In genomic region chr1:211653329-211653728, GRCh38 we compare ENCODE assay signal across 22 cellular contexts. TPM values are rescaled to one million over a fixed set of nuclear protein-coding genes. Genes with fewer than 3 reads are reported as not detected.
DNase-seq lines count a peak whose midpoint lies in the region; ATAC-seq and TF ChIP-seq lines count a peak whose summit lies in the region.
"Had no signal": no experiment of that assay in that cellular context is flagged by ENCODE, and none has a peak within 500 bp of the region (broad histone marks: within the 10 kb centered on the region; RNA-seq: fewer than 3 reads in every experiment).

No MANE protein-coding gene starts in this region.

- H3K14ac ChIP-seq in trophoblast cell (ENCODE audit: low read length) = no peak overlapping the region

- POLR2A ChIA-PET in Caco-2 (lab: Charles Lee) = no interaction called here

- H3K27ac ChIP-seq in trophoblast cell (ENCODE audit: low read depth, low read length) (no peak overlapping the region), gastroesophageal sphincter (no peak overlapping the region)
- H3K27ac ChIP-seq: cardiac muscle cell had no signal

- H3K4me3 Mint-ChIP-seq in Caco-2 (ENCODE audit: unreplicated experiment) = no peak overlapping the region
- H3K4me3 Mint-ChIP-seq: activated CD8-positive, alpha-beta T cell treated with anti-CD3 and anti-CD28 coated beads for 36 hours; CD4-positive, alpha-beta T cell; neural crest cell had no signal

- H3K36me3 Mint-ChIP-seq in Caco-2 (ENCODE audit: insufficient read depth, unreplicated experiment) = no peaks in the 10 kb centered on the region

- H3K4me3 ChIP-seq in Caco-2 (ENCODE audit: low read depth, low read length) = no peak overlapping the region
- no peak overlapping the region for H3K4me3 ChIP-seq in MG63
- no peak overlapping the region for H3K4me3 ChIP-seq in epithelial cell of esophagus (ENCODE audit: low read length)
- H3K4me3 ChIP-seq in trophoblast cell (ENCODE audit: low read depth, low read length) = no peak overlapping the region
- no peak overlapping the region for H3K4me3 ChIP-seq in gastroesophageal sphincter
- H3K4me3 ChIP-seq: cardiac muscle cell, mucosa of descending colon had no signal

- H4K12ac ChIP-seq in trophoblast cell (ENCODE audit: low read depth, low read length) = no peak overlapping the region

- TF ChIP-seq POLR2A in gastroesophageal sphincter (IDR thresholded peaks at IDR 0.05) = no peak

- H3K4me1 ChIP-seq in Caco-2 = peaks cover 36% of the 10 kb centered on the region
- H3K4me1 ChIP-seq in trophoblast cell (ENCODE audit: control insufficient read depth in 1 of 2, insufficient read depth in 2 of 2, low read length in 2 of 2) = peaks cover 2 to 12% of the 10 kb centered on the region in 2 experiments
- H3K4me1 ChIP-seq in gastroesophageal sphincter = peaks cover 0 to 17% (median 0%) of the 10 kb centered on the region in 3 donors

- no peak overlapping the region for H2BK120ac ChIP-seq in trophoblast cell (ENCODE audit: insufficient read depth, low read length, poor library complexity)

- H3K4me2 ChIP-seq in trophoblast cell (ENCODE audit: low read length) = no peak overlapping the region

- H3K36me3 ChIP-seq in Caco-2 (ENCODE audit: control insufficient read depth, insufficient read depth, low read length) = no peaks in the 10 kb centered on the region
- no peaks in the 10 kb centered on the region for H3K36me3 ChIP-seq in MG63
- no peaks in the 10 kb centered on the region for H3K36me3 ChIP-seq in trophoblast cell (ENCODE audit: control insufficient read depth in 1 of 2, insufficient read depth in 2 of 2, low read length in 2 of 2)
- no peaks in the 10 kb centered on the region for H3K36me3 ChIP-seq in gastroesophageal sphincter
- H3K36me3 ChIP-seq: cardiac muscle cell had no signal

- H3K4me1 Mint-ChIP-seq in Caco-2 (ENCODE audit: low read depth, unreplicated experiment) = peaks cover 30% of the 10 kb centered on the region

- H3K79me1 ChIP-seq in trophoblast cell (ENCODE audit: low read length) = no peaks in the 10 kb centered on the region

- H3K27ac Mint-ChIP-seq in Caco-2 (ENCODE audit: unreplicated experiment) = peak overlapping the region; percentile 10
- H3K27ac Mint-ChIP-seq: activated CD8-positive, alpha-beta T cell treated with anti-CD3 and anti-CD28 coated beads for 36 hours; CD4-positive, alpha-beta T cell; progenitor cell of endocrine pancreas had no signal

- H3K9me3 ChIP-seq in Caco-2 (no peaks in the 10 kb centered on the region), MG63 (peaks cover 2% of the 10 kb centered on the region; the same call in 1 of the 2 replicates), trophoblast cell (ENCODE audit: insufficient read depth, low read depth, low read length) (peaks cover 2% of the 10 kb centered on the region), gastroesophageal sphincter (no peaks in the 10 kb centered on the region)
- H3K9me3 ChIP-seq: mucosa of descending colon had no signal

- H4K91ac ChIP-seq in trophoblast cell (ENCODE audit: low read depth, low read length) = no peak overlapping the region

- H4K8ac ChIP-seq in trophoblast cell (ENCODE audit: low read depth, low read length) = no peak overlapping the region

- no peak overlapping the region for H3K23ac ChIP-seq in trophoblast cell (ENCODE audit: low read length)

- H2BK12ac ChIP-seq in trophoblast cell (ENCODE audit: low read length) = peak overlapping the region; percentile 62

- H3K4ac ChIP-seq in trophoblast cell (ENCODE audit: low read depth, low read length) = no peak overlapping the region

- intact Hi-C loops in Caco-2 (cut with micrococcal nuclease; ENCODE audit: unreplicated experiment) = no loop called here

- CTCF ChIA-PET in Caco-2 (lab: Charles Lee) = interaction anchor here (0.6 to 1.1 kb wide), 5 partner anchors 28 to 677 kb away, joined by 3 to 4 read pairs (median 3); no protein-coding TSS in a partner anchor

- H2BK5ac ChIP-seq in trophoblast cell (ENCODE audit: low read depth, low read length, poor library complexity) = no peak overlapping the region

- no TSS peak for BruUV-seq in Caco-2 (replicated peaks; lab: Mats Ljungman, UMichigan)

- no CpG with 5 or more reads among the region's 4 CpGs for WGBS in trophoblast cell (ENCODE audit: extremely low coverage, insufficient coverage, insufficient read length)
- WGBS in gastroesophageal sphincter (ENCODE audit: low coverage in 1 of 2), 2 donors = 98 to 100% methylated on average over 2 to 4 of the region's 4 CpGs

- TF ChIP-seq EP300 in gastroesophageal sphincter (IDR thresholded peaks at IDR 0.05) = no peak

- no peaks in the 10 kb centered on the region for H3K9me3 Mint-ChIP-seq in Caco-2 (ENCODE audit: unreplicated experiment)
- H3K9me3 Mint-ChIP-seq: activated CD8-positive, alpha-beta T cell treated with anti-CD3 and anti-CD28 coated beads for 36 hours; CD4-positive, alpha-beta T cell; neural crest cell had no signal

- H3K27me3 ChIP-seq in Caco-2 (replicated peaks; ENCODE audit: control insufficient read depth, insufficient read depth, low read length) = no peaks in the 10 kb centered on the region
- no peaks in the 10 kb centered on the region for H3K27me3 ChIP-seq in MG63
- H3K27me3 ChIP-seq in trophoblast cell (ENCODE audit: insufficient read depth, low read length) = no peaks in the 10 kb centered on the region
- H3K27me3 ChIP-seq in gastroesophageal sphincter = no peaks in the 10 kb centered on the region
- H3K27me3 ChIP-seq: cardiac muscle cell had no signal

- ATAC-seq in gastroesophageal sphincter = no peak
- ATAC-seq in GM19455 (IDR thresholded peaks at IDR 0.05; ENCODE audit: unreplicated experiment) = no peak
- ATAC-seq in GM21360 (IDR thresholded peaks at IDR 0.05; ENCODE audit: unreplicated experiment) = no peak
- ATAC-seq: activated CD8-positive, alpha-beta T cell treated with anti-CD3 and anti-CD28 coated beads for 36 hours had no signal

- H3K27me3 Mint-ChIP-seq in Caco-2 (ENCODE audit: insufficient read depth, unreplicated experiment) = no peaks in the 10 kb centered on the region
- H3K27me3 Mint-ChIP-seq: activated CD8-positive, alpha-beta T cell treated with anti-CD3 and anti-CD28 coated beads for 36 hours; CD4-positive, alpha-beta T cell had no signal

- no peak for DNase-seq in Caco-2
- DNase-seq in MG63 = peak; percentile 72
- DNase-seq in epithelial cell of esophagus (ENCODE audit: low read depth) = peak; percentile 50
- DNase-seq in trophoblast cell = peak; percentile 19 to 61
- no peak for DNase-seq in globus pallidus (ENCODE audit: low spot score)
- DNase-seq: activated CD8-positive, alpha-beta T cell treated with anti-CD3 and anti-CD28 coated beads for 36 hours; activated gamma-delta T cell treated with Interleukin-2 at 50 U/mL for 16 hours; activated T-cell treated with anti-CD3 and anti-CD28 coated beads, Interleukin-2, amount 50 U/mL, for 1 hour; amniotic stem cell; CD4-positive, alpha-beta T cell; DMS153; hypothalamus; mucosa of descending colon; NCI-H1436; NCI-H524 treated with DMSO at 0.1 percent for 48 hours; T1000 had no signal

- H3K9ac ChIP-seq in trophoblast cell (ENCODE audit: low read length) = no peak overlapping the region

- H2AFZ ChIP-seq in trophoblast cell (ENCODE audit: insufficient read depth, low read length, poor library complexity) = no peak overlapping the region

- no peak overlapping the region for H3K18ac ChIP-seq in trophoblast cell (ENCODE audit: low read length)

- H2AK5ac ChIP-seq in trophoblast cell (ENCODE audit: low read length) = no peak overlapping the region

- TF ChIP-seq CTCF in Caco-2 (IDR thresholded peaks at IDR 0.05; ENCODE audit: insufficient read depth in 1 of 2, low read depth in 1 of 2, low read length in 1 of 2, severe bottlenecking in 1 of 2, unreplicated experiment in 1 of 2) = no peak
- no peak for TF ChIP-seq CTCF in epithelial cell of esophagus (IDR thresholded peaks at IDR 0.05; ENCODE audit: insufficient read depth, low read depth, low read length, missing control alignments)
- no peak for TF ChIP-seq CTCF in gastroesophageal sphincter (IDR thresholded peaks at IDR 0.05)

- H3K79me2 ChIP-seq in trophoblast cell (ENCODE audit: control insufficient read depth, insufficient read depth, low read length, poor library complexity) = no peaks in the 10 kb centered on the region

RNA-seq across cellular contexts. Expression of gene NEK2, which starts 22.1 kb away (rescaled TPM):
- total RNA-seq in Caco-2 (2022) = 32.1 and 34.7 TPM in 2 replicates
- 42.1 and 56.8 TPM in 2 replicates for total RNA-seq in MG63 (2014; rRNA removed; shearing (Covaris generic); ENCODE audit: low replicate concordance)
- polyA plus RNA-seq in trophoblast cell (2013) = 10.1 and 11.4 TPM in 2 replicates
- total RNA-seq in gastroesophageal sphincter = under 1 TPM in 1 of 4 donors, not detected in 3; 0.59 TPM
- total RNA-seq: CD4-positive, alpha-beta T cell had no signal

Comparison
In these comparisons a context has a peak if more than half of its experiments do, and no peak if none do; other contexts are left out.
1. DNase-seq: peak in MG63 (single experiment), epithelial cell of esophagus (single experiment) and trophoblast cell (2 of 2); none in Caco-2 (0 of 2) and globus pallidus (single experiment).
2. RNA of gene NEK2, which starts 22.1 kb away (total RNA-seq): 42.1 to 56.8 TPM in MG63 and 32.1 to 34.7 TPM in Caco-2; 0.59 TPM in gastroesophageal sphincter; every median in the first group is over 10 times any median in the second.